Comparison of ENCODE assay signal across 10 cellular contexts in genomic region chr20:58716476-58717277, GRCh38. TPM values are rescaled to one million over a fixed set of nuclear protein-coding genes. Genes with fewer than 3 reads are reported as not detected.
DNase-seq lines count a peak whose midpoint lies in the region; ATAC-seq and TF ChIP-seq lines count a peak whose summit lies in the region.
"Had no signal": no experiment of that assay in that cellular context is flagged by ENCODE, and none has a peak within 500 bp of the region (broad histone marks: within the 10 kb centered on the region; RNA-seq: fewer than 3 reads in every experiment).

No MANE protein-coding gene starts in this region.

- intact Hi-C loops in activated B cell treated with CpG ODN at 0.5 μM for 24 hours (cut with micrococcal nuclease): no loop called here

- H3K9me3 Mint-ChIP-seq in activated T-cell treated with anti-CD3 and anti-CD28 coated beads, Interleukin-2, amount 50 U/mL, for 4 hours: no peaks in the 10 kb centered on the region
- H3K9me3 Mint-ChIP-seq in activated B cell treated with CpG ODN at 0.5 μM for 24 hours: no peaks in the 10 kb centered on the region

- no peaks in the 10 kb centered on the region for H3K4me1 Mint-ChIP-seq in activated T-cell treated with anti-CD3 and anti-CD28 coated beads, Interleukin-2, amount 50 U/mL, for 4 hours (ENCODE audit: low read depth)
- peaks cover 3% of the 10 kb centered on the region for H3K4me1 Mint-ChIP-seq in activated B cell treated with CpG ODN at 0.5 μM for 24 hours

- no peak overlapping the region for H3K4me3 Mint-ChIP-seq in activated T-cell treated with anti-CD3 and anti-CD28 coated beads, Interleukin-2, amount 50 U/mL, for 4 hours
- no peak overlapping the region for H3K4me3 Mint-ChIP-seq in activated B cell treated with CpG ODN at 0.5 μM for 24 hours

- ATAC-seq in activated T-cell treated with anti-CD3 and anti-CD28 coated beads, Interleukin-2, amount 50 U/mL, for 4 hours: no peak
- ATAC-seq in activated B cell treated with CpG ODN at 0.5 μM for 24 hours (ENCODE audit: low read depth): no peak

- no peak overlapping the region for H3K27ac Mint-ChIP-seq in activated B cell treated with CpG ODN at 0.5 μM for 24 hours

- CTCF ChIA-PET in activated B cell treated with CpG ODN at 0.5 μM for 24 hours (lab: Charles Lee): no interaction called here

- peaks cover 10% of the 10 kb centered on the region for H3K27me3 Mint-ChIP-seq in activated T-cell treated with anti-CD3 and anti-CD28 coated beads, Interleukin-2, amount 50 U/mL, for 4 hours (ENCODE audit: low read depth)
- peaks cover 10% of the 10 kb centered on the region for H3K27me3 Mint-ChIP-seq in activated B cell treated with CpG ODN at 0.5 μM for 24 hours

- POLR2A ChIA-PET in activated B cell treated with CpG ODN at 0.5 μM for 24 hours (lab: Charles Lee): no interaction called here

- peak; percentile 12 for DNase-seq in activated T-cell treated with anti-CD3 and anti-CD28 coated beads, Interleukin-2, amount 50 U/mL, for 1 hour
- DNase-seq in activated T-cell treated with anti-CD3 and anti-CD28 coated beads, Interleukin-2, amount 50 U/mL, for 4 hours: no peak
- DNase-seq in activated B cell treated with CpG ODN at 0.5 μM for 24 hours: peak; percentile 8
- DNase-seq in iPS-NIHi7 (ENCODE audit: extremely low spot score): peak; percentile 6
- peak; percentile 18 for DNase-seq in stimulated activated CD8-positive, alpha-beta memory T cell treated with anti-CD3 and anti-CD28 coated beads, Interleukin-4, amount 100 ng/mL, for 48 hours
- DNase-seq in NCI-H1930 (lab: John Stamatoyannopoulos, UW): no peak
- no peak for DNase-seq in LoVo (ENCODE audit: low spot score)
- DNase-seq in iPS-NIHi11 (ENCODE audit: low spot score): no peak
- DNase-seq: NCI-H1694, nucleus accumbens had no signal

- no peaks in the 10 kb centered on the region for H3K36me3 Mint-ChIP-seq in activated T-cell treated with anti-CD3 and anti-CD28 coated beads, Interleukin-2, amount 50 U/mL, for 4 hours (ENCODE audit: insufficient read depth)
- H3K36me3 Mint-ChIP-seq in activated B cell treated with CpG ODN at 0.5 μM for 24 hours (ENCODE audit: low read depth): no peaks in the 10 kb centered on the region

- TF ChIP-seq CTCF in activated B cell treated with CpG ODN at 0.5 μM for 24 hours (IDR thresholded peaks at IDR 0.05): no peak

RNA-seq across cellular contexts. Expression of gene NPEPL1, which starts 24.1 kb away (rescaled TPM):
- 10 to 100 TPM; 11.5 to 17.2 (median 16.4) TPM for total RNA-seq in activated T-cell treated with anti-CD3 and anti-CD28 coated beads, Interleukin-2, amount 50 U/mL, for 4 hours
- 18.7 and 21.5 TPM in 2 replicates for total RNA-seq in activated B cell treated with CpG ODN at 0.5 μM for 24 hours

Comparison
In these comparisons a context has a peak if more than half of its experiments do, and no peak if none do; other contexts are left out.
1. DNase-seq: peak in activated T-cell treated with anti-CD3 and anti-CD28 coated beads, Interleukin-2, amount 50 U/mL, for 1 hour (single experiment), activated B cell treated with CpG ODN at 0.5 μM for 24 hours (single experiment), iPS-NIHi7 (single experiment) and stimulated activated CD8-positive, alpha-beta memory T cell treated with anti-CD3 and anti-CD28 coated beads, Interleukin-4, amount 100 ng/mL, for 48 hours (single experiment); none in activated T-cell treated with anti-CD3 and anti-CD28 coated beads, Interleukin-2, amount 50 U/mL, for 4 hours (single experiment), NCI-H1930 (0 of 2), LoVo (single experiment) and iPS-NIHi11 (single experiment).